1 cellular context compared by ENCODE assay signal in genomic region chr9:117377046-117377445, GRCh38.
TF ChIP-seq lines count a peak whose summit lies in the region.

No MANE protein-coding gene starts in this region.

TF ChIP-seq in WTC11, 78 proteins besides CTCF, POLR2A, EP300 and RAD21 (continued from another document):
- no peak for TF ChIP-seq MAX (CRISPR knock-in tag; IDR thresholded peaks at IDR 0.05)
- TF ChIP-seq E2F1 (CRISPR knock-in tag; IDR thresholded peaks at IDR 0.05), result no peak
